20 cellular contexts compared by ENCODE assay signal in the genomic region with DNA sequence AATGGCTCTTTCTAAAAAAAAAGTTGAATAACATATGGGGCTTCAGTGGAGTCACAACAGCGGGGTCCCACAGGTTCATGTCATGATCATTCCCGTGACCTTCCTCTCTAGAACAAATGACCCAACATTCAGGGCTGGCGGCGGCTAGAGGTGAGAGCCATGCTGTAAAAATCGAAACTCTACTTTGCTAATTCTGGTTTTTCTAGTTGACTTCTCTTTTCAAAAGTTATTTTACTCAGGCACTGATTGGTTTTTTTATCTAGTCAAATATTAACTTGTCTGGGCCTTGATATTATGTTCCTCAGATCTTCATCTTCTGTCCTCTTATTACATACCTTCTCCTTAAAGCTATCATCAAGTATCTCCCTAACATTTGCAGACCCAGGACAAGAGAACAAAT.
DNase-seq lines count a peak whose midpoint lies in the region; ATAC-seq, FAIRE-seq and TF ChIP-seq lines count a peak whose summit lies in the region.
"Had no signal": no experiment of that assay in that cellular context is flagged by ENCODE, and none has a peak within 500 bp of the region (broad histone marks: within the 10 kb centered on the region; RNA-seq: fewer than 3 reads in every experiment).

No MANE protein-coding gene starts in this region.

- no peaks in the 10 kb centered on the region for H3K36me3 ChIP-seq in GM12878 (ENCODE audit: control insufficient read depth in 2 of 2, insufficient read depth in 2 of 2, low read length in 1 of 2)
- H3K36me3 ChIP-seq: BLaER1 had no signal

- no peak for TF ChIP-seq EP300 in GM12878 (IDR thresholded peaks at IDR 0.05; ENCODE audit: borderline replicate concordance in 1 of 2, control insufficient read depth in 1 of 2, low read depth in 2 of 2, low read length in 2 of 2)

- RAD21 ChIA-PET in GM12878 (lab: Charles Lee; ENCODE audit: unreplicated experiment), result no interaction called here

- TF ChIP-seq RAD21 in GM12878 (IDR thresholded peaks at IDR 0.05; ENCODE audit: insufficient read depth, low read depth, low read length), result no peak

- H3K4me3 ChIP-seq in GM12878, result no peak overlapping the region
- H3K4me3 ChIP-seq: BLaER1 had no signal

- no TSS peak for BruUV-seq in GM12878 (replicated peaks; lab: Mats Ljungman, UMichigan)

- POLR2A ChIA-PET in GM12878 (lab: Charles Lee), result no interaction called here

- H3K27ac ChIP-seq in GM12878 (ENCODE audit: control insufficient read depth, insufficient read depth), result no peak overlapping the region
- H3K27ac ChIP-seq: BLaER1, HL-60, KMS-11 had no signal

- no peak overlapping the region for H2AFZ ChIP-seq in GM12878 (ENCODE audit: control insufficient read depth, low read depth, low read length)

- peak; percentile 45 for ATAC-seq in GM19395 (IDR thresholded peaks at IDR 0.05; ENCODE audit: unreplicated experiment)
- peak; percentile 42 for ATAC-seq in GM19467 (IDR thresholded peaks at IDR 0.05; ENCODE audit: unreplicated experiment)
- ATAC-seq in HG02678 (IDR thresholded peaks at IDR 0.05; ENCODE audit: unreplicated experiment), result peak; percentile 46
- peak; percentile 30; the same call in 1 of the 3 replicates for ATAC-seq in GM12878
- ATAC-seq in GM18858 (IDR thresholded peaks at IDR 0.05; ENCODE audit: unreplicated experiment), result no peak
- ATAC-seq: HCT116 had no signal

- H3K79me2 ChIP-seq in GM12878 (ENCODE audit: control insufficient read depth, insufficient read depth, low read length), result no peaks in the 10 kb centered on the region

- intact Hi-C loops in GM12878 (cut with micrococcal nuclease; ENCODE audit: unreplicated experiment), result no loop called here

- no peak for TF ChIP-seq CTCF in GM12878 (IDR thresholded peaks at IDR 0.05 in 2 of 3, conservative IDR thresholded peaks at IDR 0.05 in 1 of 3; ENCODE audit: control insufficient read depth in 2 of 3, extremely low read depth in 1 of 3, insufficient read depth in 1 of 3, low read depth in 3 of 3, low read length in 3 of 3)
- TF ChIP-seq CTCF in GM13976 (IDR thresholded peaks at IDR 0.05; ENCODE audit: borderline replicate concordance, control extremely low read depth, extremely low read depth, insufficient read depth, missing control alignments), result no peak

- H3K9me3 ChIP-seq in GM12878 (replicated peaks; ENCODE audit: control insufficient read depth, insufficient read depth, low read length), result no peaks in the 10 kb centered on the region; the same call in 2 of the 3 replicates

- CTCF ChIA-PET in GM12878 (lab: Yijun Ruan, JAX), result no interaction called here

- SMC1A ChIA-PET in GM12878 (lab: Charles Lee; ENCODE audit: uncharacterized antibody, unreplicated experiment), result no interaction called here

- H3K27me3 ChIP-seq in GM12878 (replicated peaks in 1 of 2; ENCODE audit: control insufficient read depth in 2 of 2, insufficient read depth in 2 of 2, low read length in 1 of 2), result no peaks in the 10 kb centered on the region; a peak in 1 of 4 replicates
- H3K27me3 ChIP-seq: BLaER1 had no signal

- H3K4me1 ChIP-seq in GM12878 (ENCODE audit: control insufficient read depth, insufficient read depth, low read length), result peaks cover 9% of the 10 kb centered on the region; the same call in 1 of the 2 replicates
- H3K4me1 ChIP-seq: BLaER1 had no signal

- no peaks in the 10 kb centered on the region for H4K20me1 ChIP-seq in GM12878 (ENCODE audit: control insufficient read depth, insufficient read depth)
- H4K20me1 ChIP-seq: BLaER1 had no signal

- no peak overlapping the region for H3K9ac ChIP-seq in GM12878 (ENCODE audit: control insufficient read depth, insufficient read depth, low read length)
- H3K9ac ChIP-seq: BLaER1, KMS-11 had no signal

- 22% methylated on average over 5 of the region's 5 CpGs for WGBS in GM12878 (ENCODE audit: insufficient coverage, insufficient replicate concordance, low lambda C conversion rate, missing lambda C conversion rate)

- no peak overlapping the region for H3K4me2 ChIP-seq in GM12878 (ENCODE audit: control insufficient read depth, insufficient read depth)
- H3K4me2 ChIP-seq: BLaER1, KMS-11 had no signal

- in situ Hi-C loops in GM12878 (cut with MboI), result no loop called here
- in situ Hi-C loops in GM13976 (cut with MboI; ENCODE audit: low sequenced_read_pairs, unreplicated experiment), result no loop called here

- TF ChIP-seq POLR2A in GM12878 (IDR thresholded peaks at IDR 0.05; ENCODE audit: low read depth, low read length), result no peak

- no peak for DNase-seq in GM12878 (ENCODE audit: low read depth, low spot score)
- DNase-seq in GM13976 (ENCODE audit: low spot score), result no peak
- no peak for DNase-seq in central memory CD4-positive, alpha-beta T cell
- no peak for DNase-seq in NCI-H1048 (lab: John Stamatoyannopoulos, UW)
- DNase-seq: 8988T; CD4-positive, alpha-beta memory T cell; DMS153; DMS79; GDM1; GOT3; H7; HFFc6 had no signal

- FAIRE-seq in GM12878 (lab: Jason Lieb, UNC), result no peak

TF ChIP-seq in GM12878, 131 proteins besides CTCF, POLR2A, EP300 and RAD21:
- TF ChIP-seq BRCA1 (IDR thresholded peaks at IDR 0.05; ENCODE audit: low read depth, low read length) (no peak), SIX5 (IDR thresholded peaks at IDR 0.05; ENCODE audit: low read depth, low read length, severe bottlenecking) (no peak), IRF4 (IDR thresholded peaks at IDR 0.05; ENCODE audit: low read depth, low read length) (no peak), STAT3 (IDR thresholded peaks at IDR 0.05; ENCODE audit: low read depth, low read length) (no peak), ZBTB4 (CRISPR knock-in tag; IDR thresholded peaks at IDR 0.05) (no peak), SUZ12 (IDR thresholded peaks at IDR 0.05; ENCODE audit: unreplicated experiment) (no peak), NBN (IDR thresholded peaks at IDR 0.05) (no peak)
